1 cellular context compared by ENCODE assay signal in the genomic region with DNA sequence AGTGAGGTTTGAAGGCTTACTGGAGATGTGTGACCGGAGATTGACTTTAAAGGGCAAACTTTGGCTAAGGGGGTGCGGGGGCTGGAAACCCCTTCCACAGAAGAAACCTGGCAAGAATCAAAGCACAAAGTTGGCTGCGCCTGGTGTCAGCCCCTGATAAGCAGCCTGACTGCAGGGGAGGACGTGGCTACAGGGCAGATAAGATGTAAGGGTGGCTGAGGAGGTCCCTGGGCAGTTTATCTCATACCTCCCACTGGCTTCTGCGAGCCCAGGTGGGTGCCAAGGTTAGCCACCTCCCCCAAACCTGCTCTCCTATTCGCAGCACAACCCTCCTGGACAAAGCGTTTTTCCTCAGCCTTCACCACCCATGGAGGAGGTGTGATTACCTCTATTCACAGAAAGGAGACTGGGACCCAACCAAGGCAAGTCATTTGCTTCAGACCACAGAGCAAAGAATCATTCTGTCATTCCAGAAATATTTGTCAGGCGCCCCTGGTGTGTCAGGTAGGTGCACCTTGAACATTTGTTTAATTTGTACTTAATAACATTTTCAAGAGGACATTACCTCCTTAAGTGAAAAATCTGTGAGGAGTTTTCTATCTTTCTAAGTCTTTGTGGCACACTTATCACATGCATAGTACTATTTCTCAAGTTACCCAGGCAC.
TF ChIP-seq lines count a peak whose summit lies in the region.

No MANE protein-coding gene starts in this region.

TF ChIP-seq in K562, 482 proteins besides CTCF, POLR2A, EP300 and RAD21 (continued from another document and continues in another):
- TF ChIP-seq, protein P1, sequence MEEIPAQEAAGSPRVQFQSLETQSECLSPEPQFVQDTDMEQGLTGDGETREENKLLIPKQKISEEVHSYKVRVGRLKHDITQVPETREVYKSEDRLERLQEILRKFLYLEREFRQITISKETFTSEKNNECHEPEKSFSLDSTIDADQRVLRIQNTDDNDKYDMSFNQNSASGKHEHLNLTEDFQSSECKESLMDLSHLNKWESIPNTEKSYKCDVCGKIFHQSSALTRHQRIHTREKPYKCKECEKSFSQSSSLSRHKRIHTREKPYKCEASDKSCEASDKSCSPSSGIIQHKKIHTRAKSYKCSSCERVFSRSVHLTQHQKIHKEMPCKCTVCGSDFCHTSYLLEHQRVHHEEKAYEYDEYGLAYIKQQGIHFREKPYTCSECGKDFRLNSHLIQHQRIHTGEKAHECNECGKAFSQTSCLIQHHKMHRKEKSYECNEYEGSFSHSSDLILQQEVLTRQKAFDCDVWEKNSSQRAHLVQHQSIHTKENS (CRISPR knock-in tag; IDR thresholded peaks at IDR 0.05) = no peak
- TF ChIP-seq PTBP1 (IDR thresholded peaks at IDR 0.05; ENCODE audit: low read depth, low read length) (peak; percentile 83; the same call in 1 of the 2 replicates), TBP (optimal IDR thresholded peaks at IDR 0.05; ENCODE audit: low read depth, low read length) (no peak), ZNF3 (CRISPR knock-in tag; IDR thresholded peaks at IDR 0.05) (no peak), MEF2D (tag; conservative IDR thresholded peaks at IDR 0.05; ENCODE audit: low read depth) (peak; percentile 78), HNRNPH1 (optimal IDR thresholded peaks at IDR 0.05; ENCODE audit: low read depth, low read length) (no peak), KLF6 (CRISPR knock-in tag; IDR thresholded peaks at IDR 0.05; ENCODE audit: borderline replicate concordance) (peak; percentile 68; the same call in 1 of the 2 replicates), POLR2H (tag; IDR thresholded peaks at IDR 0.05; ENCODE audit: low read depth) (no peak), CBX2 (IDR thresholded peaks at IDR 0.05; ENCODE audit: insufficient read depth, low read length, poor library complexity, severe bottlenecking) (no peak), KLF16 (IDR thresholded peaks at IDR 0.05) (peak; percentile 100), POLR2AphosphoS2 (IDR thresholded peaks at IDR 0.05; ENCODE audit: low read length) (no peak), ZNF785 (CRISPR knock-in tag; IDR thresholded peaks at IDR 0.05) (0 out of 2 replicates have a peak, but pooled peaks have one; percentile 14), CBFA2T2 (conservative IDR thresholded peaks at IDR 0.05) (peak; percentile 100), NR4A1 (CRISPR knock-in tag; IDR thresholded peaks at IDR 0.05) (peak; percentile 96), NR4A1 (tag; IDR thresholded peaks at IDR 0.05) (peak; percentile 96), XRCC5 (IDR thresholded peaks at IDR 0.05; ENCODE audit: low read depth, low read length) (peak; percentile 78; the same call in 1 of the 2 replicates), RBBP5 (IDR thresholded peaks at IDR 0.05; ENCODE audit: borderline replicate concordance, insufficient read depth, low read length, poor library complexity, severe bottlenecking) (peak; percentile 55), ZNF830 (CRISPR knock-in tag; IDR thresholded peaks at IDR 0.05) (no peak), CBFB (CRISPR knock-in tag; IDR thresholded peaks at IDR 0.05) (no peak), MAZ (CRISPR knock-in tag; conservative IDR thresholded peaks at IDR 0.05 in 1 of 2, IDR thresholded peaks at IDR 0.05 in 1 of 2) (peak; percentile 75 to 94), JUNB (CRISPR knock-in tag; conservative IDR thresholded peaks at IDR 0.05) (no peak), RCOR1 (IDR thresholded peaks at IDR 0.05; ENCODE audit: borderline replicate concordance in 1 of 2, low read depth in 2 of 2, low read length in 2 of 2) (peak; percentile 99 to 100), ZNF140 (CRISPR knock-in tag; IDR thresholded peaks at IDR 0.05) (no peak), ZNF436 (CRISPR knock-in tag; IDR thresholded peaks at IDR 0.05) (no peak), SUPT5H (IDR thresholded peaks at IDR 0.05) (no peak), MED1 (CRISPR knock-in tag; IDR thresholded peaks at IDR 0.05; ENCODE audit: borderline replicate concordance) (no peak), HNRNPK (IDR thresholded peaks at IDR 0.05; ENCODE audit: low read depth, low read length, poor library complexity, severe bottlenecking) (no peak)
- TF ChIP-seq, protein P2, sequence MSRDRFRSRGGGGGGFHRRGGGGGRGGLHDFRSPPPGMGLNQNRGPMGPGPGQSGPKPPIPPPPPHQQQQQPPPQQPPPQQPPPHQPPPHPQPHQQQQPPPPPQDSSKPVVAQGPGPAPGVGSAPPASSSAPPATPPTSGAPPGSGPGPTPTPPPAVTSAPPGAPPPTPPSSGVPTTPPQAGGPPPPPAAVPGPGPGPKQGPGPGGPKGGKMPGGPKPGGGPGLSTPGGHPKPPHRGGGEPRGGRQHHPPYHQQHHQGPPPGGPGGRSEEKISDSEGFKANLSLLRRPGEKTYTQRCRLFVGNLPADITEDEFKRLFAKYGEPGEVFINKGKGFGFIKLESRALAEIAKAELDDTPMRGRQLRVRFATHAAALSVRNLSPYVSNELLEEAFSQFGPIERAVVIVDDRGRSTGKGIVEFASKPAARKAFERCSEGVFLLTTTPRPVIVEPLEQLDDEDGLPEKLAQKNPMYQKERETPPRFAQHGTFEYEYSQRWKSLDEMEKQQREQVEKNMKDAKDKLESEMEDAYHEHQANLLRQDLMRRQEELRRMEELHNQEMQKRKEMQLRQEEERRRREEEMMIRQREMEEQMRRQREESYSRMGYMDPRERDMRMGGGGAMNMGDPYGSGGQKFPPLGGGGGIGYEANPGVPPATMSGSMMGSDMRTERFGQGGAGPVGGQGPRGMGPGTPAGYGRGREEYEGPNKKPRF (IDR thresholded peaks at IDR 0.05; ENCODE audit: low read depth, low read length) = no peak
- TF ChIP-seq, protein P3, sequence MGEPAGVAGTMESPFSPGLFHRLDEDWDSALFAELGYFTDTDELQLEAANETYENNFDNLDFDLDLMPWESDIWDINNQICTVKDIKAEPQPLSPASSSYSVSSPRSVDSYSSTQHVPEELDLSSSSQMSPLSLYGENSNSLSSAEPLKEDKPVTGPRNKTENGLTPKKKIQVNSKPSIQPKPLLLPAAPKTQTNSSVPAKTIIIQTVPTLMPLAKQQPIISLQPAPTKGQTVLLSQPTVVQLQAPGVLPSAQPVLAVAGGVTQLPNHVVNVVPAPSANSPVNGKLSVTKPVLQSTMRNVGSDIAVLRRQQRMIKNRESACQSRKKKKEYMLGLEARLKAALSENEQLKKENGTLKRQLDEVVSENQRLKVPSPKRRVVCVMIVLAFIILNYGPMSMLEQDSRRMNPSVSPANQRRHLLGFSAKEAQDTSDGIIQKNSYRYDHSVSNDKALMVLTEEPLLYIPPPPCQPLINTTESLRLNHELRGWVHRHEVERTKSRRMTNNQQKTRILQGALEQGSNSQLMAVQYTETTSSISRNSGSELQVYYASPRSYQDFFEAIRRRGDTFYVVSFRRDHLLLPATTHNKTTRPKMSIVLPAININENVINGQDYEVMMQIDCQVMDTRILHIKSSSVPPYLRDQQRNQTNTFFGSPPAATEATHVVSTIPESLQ (CRISPR knock-in tag; IDR thresholded peaks at IDR 0.05) = no peak
- TF ChIP-seq, protein P4, sequence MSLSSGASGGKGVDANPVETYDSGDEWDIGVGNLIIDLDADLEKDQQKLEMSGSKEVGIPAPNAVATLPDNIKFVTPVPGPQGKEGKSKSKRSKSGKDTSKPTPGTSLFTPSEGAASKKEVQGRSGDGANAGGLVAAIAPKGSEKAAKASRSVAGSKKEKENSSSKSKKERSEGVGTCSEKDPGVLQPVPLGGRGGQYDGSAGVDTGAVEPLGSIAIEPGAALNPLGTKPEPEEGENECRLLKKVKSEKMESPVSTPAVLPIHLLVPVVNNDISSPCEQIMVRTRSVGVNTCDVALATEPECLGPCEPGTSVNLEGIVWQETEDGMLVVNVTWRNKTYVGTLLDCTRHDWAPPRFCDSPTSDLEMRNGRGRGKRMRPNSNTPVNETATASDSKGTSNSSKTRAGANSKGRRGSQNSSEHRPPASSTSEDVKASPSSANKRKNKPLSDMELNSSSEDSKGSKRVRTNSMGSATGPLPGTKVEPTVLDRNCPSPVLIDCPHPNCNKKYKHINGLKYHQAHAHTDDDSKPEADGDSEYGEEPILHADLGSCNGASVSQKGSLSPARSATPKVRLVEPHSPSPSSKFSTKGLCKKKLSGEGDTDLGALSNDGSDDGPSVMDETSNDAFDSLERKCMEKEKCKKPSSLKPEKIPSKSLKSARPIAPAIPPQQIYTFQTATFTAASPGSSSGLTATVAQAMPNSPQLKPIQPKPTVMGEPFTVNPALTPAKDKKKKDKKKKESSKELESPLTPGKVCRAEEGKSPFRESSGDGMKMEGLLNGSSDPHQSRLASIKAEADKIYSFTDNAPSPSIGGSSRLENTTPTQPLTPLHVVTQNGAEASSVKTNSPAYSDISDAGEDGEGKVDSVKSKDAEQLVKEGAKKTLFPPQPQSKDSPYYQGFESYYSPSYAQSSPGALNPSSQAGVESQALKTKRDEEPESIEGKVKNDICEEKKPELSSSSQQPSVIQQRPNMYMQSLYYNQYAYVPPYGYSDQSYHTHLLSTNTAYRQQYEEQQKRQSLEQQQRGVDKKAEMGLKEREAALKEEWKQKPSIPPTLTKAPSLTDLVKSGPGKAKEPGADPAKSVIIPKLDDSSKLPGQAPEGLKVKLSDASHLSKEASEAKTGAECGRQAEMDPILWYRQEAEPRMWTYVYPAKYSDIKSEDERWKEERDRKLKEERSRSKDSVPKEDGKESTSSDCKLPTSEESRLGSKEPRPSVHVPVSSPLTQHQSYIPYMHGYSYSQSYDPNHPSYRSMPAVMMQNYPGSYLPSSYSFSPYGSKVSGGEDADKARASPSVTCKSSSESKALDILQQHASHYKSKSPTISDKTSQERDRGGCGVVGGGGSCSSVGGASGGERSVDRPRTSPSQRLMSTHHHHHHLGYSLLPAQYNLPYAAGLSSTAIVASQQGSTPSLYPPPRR (CRISPR knock-in tag; IDR thresholded peaks at IDR 0.05; ENCODE audit: borderline replicate concordance) = 0 out of 2 replicates have a peak, but pooled peaks have one; percentile 52
- TF ChIP-seq, protein P5, sequence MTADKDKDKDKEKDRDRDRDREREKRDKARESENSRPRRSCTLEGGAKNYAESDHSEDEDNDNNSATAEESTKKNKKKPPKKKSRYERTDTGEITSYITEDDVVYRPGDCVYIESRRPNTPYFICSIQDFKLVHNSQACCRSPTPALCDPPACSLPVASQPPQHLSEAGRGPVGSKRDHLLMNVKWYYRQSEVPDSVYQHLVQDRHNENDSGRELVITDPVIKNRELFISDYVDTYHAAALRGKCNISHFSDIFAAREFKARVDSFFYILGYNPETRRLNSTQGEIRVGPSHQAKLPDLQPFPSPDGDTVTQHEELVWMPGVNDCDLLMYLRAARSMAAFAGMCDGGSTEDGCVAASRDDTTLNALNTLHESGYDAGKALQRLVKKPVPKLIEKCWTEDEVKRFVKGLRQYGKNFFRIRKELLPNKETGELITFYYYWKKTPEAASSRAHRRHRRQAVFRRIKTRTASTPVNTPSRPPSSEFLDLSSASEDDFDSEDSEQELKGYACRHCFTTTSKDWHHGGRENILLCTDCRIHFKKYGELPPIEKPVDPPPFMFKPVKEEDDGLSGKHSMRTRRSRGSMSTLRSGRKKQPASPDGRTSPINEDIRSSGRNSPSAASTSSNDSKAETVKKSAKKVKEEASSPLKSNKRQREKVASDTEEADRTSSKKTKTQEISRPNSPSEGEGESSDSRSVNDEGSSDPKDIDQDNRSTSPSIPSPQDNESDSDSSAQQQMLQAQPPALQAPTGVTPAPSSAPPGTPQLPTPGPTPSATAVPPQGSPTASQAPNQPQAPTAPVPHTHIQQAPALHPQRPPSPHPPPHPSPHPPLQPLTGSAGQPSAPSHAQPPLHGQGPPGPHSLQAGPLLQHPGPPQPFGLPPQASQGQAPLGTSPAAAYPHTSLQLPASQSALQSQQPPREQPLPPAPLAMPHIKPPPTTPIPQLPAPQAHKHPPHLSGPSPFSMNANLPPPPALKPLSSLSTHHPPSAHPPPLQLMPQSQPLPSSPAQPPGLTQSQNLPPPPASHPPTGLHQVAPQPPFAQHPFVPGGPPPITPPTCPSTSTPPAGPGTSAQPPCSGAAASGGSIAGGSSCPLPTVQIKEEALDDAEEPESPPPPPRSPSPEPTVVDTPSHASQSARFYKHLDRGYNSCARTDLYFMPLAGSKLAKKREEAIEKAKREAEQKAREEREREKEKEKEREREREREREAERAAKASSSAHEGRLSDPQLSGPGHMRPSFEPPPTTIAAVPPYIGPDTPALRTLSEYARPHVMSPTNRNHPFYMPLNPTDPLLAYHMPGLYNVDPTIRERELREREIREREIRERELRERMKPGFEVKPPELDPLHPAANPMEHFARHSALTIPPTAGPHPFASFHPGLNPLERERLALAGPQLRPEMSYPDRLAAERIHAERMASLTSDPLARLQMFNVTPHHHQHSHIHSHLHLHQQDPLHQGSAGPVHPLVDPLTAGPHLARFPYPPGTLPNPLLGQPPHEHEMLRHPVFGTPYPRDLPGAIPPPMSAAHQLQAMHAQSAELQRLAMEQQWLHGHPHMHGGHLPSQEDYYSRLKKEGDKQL (CRISPR knock-in tag; IDR thresholded peaks at IDR 0.05; ENCODE audit: borderline replicate concordance) = no peak
- TF ChIP-seq, protein P6, sequence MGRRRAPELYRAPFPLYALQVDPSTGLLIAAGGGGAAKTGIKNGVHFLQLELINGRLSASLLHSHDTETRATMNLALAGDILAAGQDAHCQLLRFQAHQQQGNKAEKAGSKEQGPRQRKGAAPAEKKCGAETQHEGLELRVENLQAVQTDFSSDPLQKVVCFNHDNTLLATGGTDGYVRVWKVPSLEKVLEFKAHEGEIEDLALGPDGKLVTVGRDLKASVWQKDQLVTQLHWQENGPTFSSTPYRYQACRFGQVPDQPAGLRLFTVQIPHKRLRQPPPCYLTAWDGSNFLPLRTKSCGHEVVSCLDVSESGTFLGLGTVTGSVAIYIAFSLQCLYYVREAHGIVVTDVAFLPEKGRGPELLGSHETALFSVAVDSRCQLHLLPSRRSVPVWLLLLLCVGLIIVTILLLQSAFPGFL (CRISPR knock-in tag; IDR thresholded peaks at IDR 0.05) = no peak
- TF ChIP-seq, protein P7, sequence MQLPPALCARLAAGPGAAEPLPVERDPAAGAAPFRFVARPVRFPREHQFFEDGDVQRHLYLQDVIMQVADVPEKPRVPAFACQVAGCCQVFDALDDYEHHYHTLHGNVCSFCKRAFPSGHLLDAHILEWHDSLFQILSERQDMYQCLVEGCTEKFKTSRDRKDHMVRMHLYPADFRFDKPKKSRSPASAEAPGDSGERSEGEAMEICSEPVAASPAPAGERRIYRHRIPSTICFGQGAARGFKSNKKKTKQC (CRISPR knock-in tag; IDR thresholded peaks at IDR 0.05) = no peak
- TF ChIP-seq, protein P8, sequence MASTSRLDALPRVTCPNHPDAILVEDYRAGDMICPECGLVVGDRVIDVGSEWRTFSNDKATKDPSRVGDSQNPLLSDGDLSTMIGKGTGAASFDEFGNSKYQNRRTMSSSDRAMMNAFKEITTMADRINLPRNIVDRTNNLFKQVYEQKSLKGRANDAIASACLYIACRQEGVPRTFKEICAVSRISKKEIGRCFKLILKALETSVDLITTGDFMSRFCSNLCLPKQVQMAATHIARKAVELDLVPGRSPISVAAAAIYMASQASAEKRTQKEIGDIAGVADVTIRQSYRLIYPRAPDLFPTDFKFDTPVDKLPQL (IDR thresholded peaks at IDR 0.05; ENCODE audit: extremely low read depth, insufficient read length) = no peak
